ENCODE assay signal across 9 cellular contexts in the genomic region with DNA sequence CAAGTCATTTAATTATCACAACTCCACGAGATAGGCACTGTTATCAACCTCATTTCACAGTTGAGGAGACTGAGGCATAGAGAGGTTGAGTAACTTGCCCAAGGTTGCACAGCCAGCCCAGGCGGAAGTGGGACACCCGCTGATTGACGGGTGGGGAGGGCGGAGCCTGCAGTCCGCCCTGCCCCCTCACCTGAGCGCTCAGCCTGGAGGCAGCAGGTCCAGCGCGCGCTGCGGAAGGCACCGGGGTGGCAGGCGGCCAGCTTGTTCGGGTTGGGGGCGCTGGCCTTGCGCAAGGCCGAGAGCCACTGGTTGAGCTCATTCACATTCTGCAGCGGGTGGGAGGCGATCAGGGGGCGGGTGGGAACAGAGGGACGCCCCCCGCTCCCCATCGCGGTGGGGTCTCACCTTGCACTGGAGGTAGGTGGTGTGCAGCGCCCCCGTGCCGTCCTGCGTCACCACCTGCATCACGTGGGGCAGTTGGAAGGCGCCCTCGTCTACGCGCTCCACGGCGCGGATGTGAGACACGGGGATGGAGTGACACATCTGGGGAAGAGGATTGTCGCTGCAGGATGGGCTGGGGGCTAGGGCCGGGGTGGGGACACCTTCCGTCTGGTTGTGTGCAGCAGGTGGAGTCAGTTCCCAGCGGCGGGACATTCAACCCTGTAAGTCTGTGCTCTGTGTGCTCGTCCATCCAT. TPM values are rescaled to one million over a fixed set of nuclear protein-coding genes. Genes with fewer than 3 reads are reported as not detected.
A peak's percentile ranks its signal among the peaks of the same experiment; 100 is the strongest.
DNase-seq lines count a peak whose midpoint lies in the region; ATAC-seq and TF ChIP-seq lines count a peak whose summit lies in the region.
"Had no signal": no experiment of that assay in that cellular context is flagged by ENCODE, and none has a peak within 500 bp of the region (broad histone marks: within the 10 kb centered on the region; RNA-seq: fewer than 3 reads in every experiment).

No MANE protein-coding gene starts in this region.

- H3K27ac ChIP-seq in endodermal cell (ENCODE audit: low read depth, low read length), result no peak overlapping the region
- H3K27ac ChIP-seq: thoracic aorta had no signal

- no peaks in the 10 kb centered on the region for H3K36me3 Mint-ChIP-seq in endodermal cell (ENCODE audit: low read depth)

- no peak overlapping the region for H3K9ac ChIP-seq in endodermal cell (ENCODE audit: extremely low read depth, low read length, poor library complexity, severe bottlenecking)

- H3K9me3 Mint-ChIP-seq in endodermal cell, result no peaks in the 10 kb centered on the region

- H3K36me3 ChIP-seq in H7 (replicated peaks; ENCODE audit: control insufficient read depth, insufficient read depth, low read length) (no peaks in the 10 kb centered on the region; the same call in none of the 2 replicates), endodermal cell (ENCODE audit: control insufficient read depth, insufficient read depth, low read length) (no peaks in the 10 kb centered on the region), MG63 (no peaks in the 10 kb centered on the region)
- H3K36me3 ChIP-seq: thoracic aorta had no signal

- no peak for ATAC-seq in GM18502 (IDR thresholded peaks at IDR 0.05; ENCODE audit: poor library complexity, unreplicated experiment)
- no peak for ATAC-seq in HG03108 (IDR thresholded peaks at IDR 0.05; ENCODE audit: unreplicated experiment)
- ATAC-seq in Right ventricle myocardium superior (ENCODE audit: poor library complexity), result no peak

- no peaks in the 10 kb centered on the region for H3K9me3 ChIP-seq in endodermal cell (ENCODE audit: control insufficient read depth, low read length)
- no peaks in the 10 kb centered on the region for H3K9me3 ChIP-seq in MG63
- H3K9me3 ChIP-seq: thoracic aorta had no signal

- 7 to 13% methylated on average over 15 to 43 of the region's 43 CpGs for WGBS in endodermal cell (ENCODE audit: insufficient coverage in 1 of 2, insufficient read length in 1 of 2), 2 experiments

- no peaks in the 10 kb centered on the region for H3K4me1 Mint-ChIP-seq in endodermal cell

- H3K4me3 ChIP-seq in H7 (ENCODE audit: insufficient read depth, low read depth, low read length) (peak overlapping the region; percentile 50), endodermal cell (ENCODE audit: low read length) (peak overlapping the region; percentile 73), MG63 (no peak overlapping the region)
- H3K4me3 ChIP-seq: thoracic aorta had no signal

- TF ChIP-seq CTCF in endodermal cell (conservative IDR thresholded peaks at IDR 0.05), result peak; percentile 63

- no peaks in the 10 kb centered on the region for H3K4me1 ChIP-seq in endodermal cell (ENCODE audit: control insufficient read depth, insufficient read depth, low read length)

- peak overlapping the region; percentile 39 for H3K27ac Mint-ChIP-seq in endodermal cell

- intact Hi-C loops in Right ventricle myocardium superior (cut with DNase I), result no loop called here

- H3K27me3 ChIP-seq in H7 (ENCODE audit: control insufficient read depth, insufficient read depth, low read length), result peaks cover 1% of the 10 kb centered on the region; the same call in 1 of the 2 replicates
- H3K27me3 ChIP-seq in endodermal cell (ENCODE audit: control insufficient read depth, insufficient read depth, low read length, poor library complexity, severe bottlenecking), result peaks cover 7% of the 10 kb centered on the region
- no peaks in the 10 kb centered on the region for H3K27me3 ChIP-seq in MG63

- peaks cover 14% of the 10 kb centered on the region for H3K27me3 Mint-ChIP-seq in endodermal cell (ENCODE audit: insufficient read depth)

- H3K4me3 Mint-ChIP-seq in endodermal cell, result peak overlapping the region; percentile 63

- peak; percentile 97 for DNase-seq in H7
- DNase-seq in activated CD4-positive, alpha-beta T cell treated with anti-CD3 and anti-CD28 coated beads, Interleukin-2, amount 50 U/mL, for 24 hours (ENCODE audit: low read depth in 1 of 2, low spot score in 1 of 2), result peak; percentile 30 to 44
- peak; percentile 97 for DNase-seq in endodermal cell
- DNase-seq in stimulated activated CD4-positive, alpha-beta T cell treated with anti-CD3 and anti-CD28 coated beads, Interleukin-2, amount 100 ng/mL, for 4 hours (ENCODE audit: low read depth), result peak; percentile 59
- no peak for DNase-seq in MG63
- no peak for DNase-seq in Right ventricle myocardium superior

RNA-seq across cellular contexts. Expression of a gene that starts 31.7 kb away (rescaled TPM):
- total RNA-seq in H7 (2014; rRNA removed; shearing (Covaris generic)), result 4.4 and 4.5 TPM in 2 replicates
- total RNA-seq in endodermal cell (1 to 10 TPM in 1 of 2 donors, under 1 TPM in 1; 0.77 to 1.4 TPM), Right ventricle myocardium superior (not detected)
- 0.50 TPM for polyA plus RNA-seq in endodermal cell (2013, experiment 1 of 2)
- 0.25 TPM for polyA plus RNA-seq in endodermal cell (2013, experiment 2 of 2)
- total RNA-seq in MG63 (2014; rRNA removed; shearing (Covaris generic); ENCODE audit: low replicate concordance), result not detected in 2 replicates

RNA-seq across cellular contexts. Expression of a gene that starts 45.6 kb away (rescaled TPM):
- total RNA-seq in H7 (2014; rRNA removed; shearing (Covaris generic)), result 0.33 TPM in 1 of 2 replicates, not detected in the other
- not detected for total RNA-seq in endodermal cell
- polyA plus RNA-seq in endodermal cell (2013, experiment 1 of 2), result not detected
- polyA plus RNA-seq in endodermal cell (2013, experiment 2 of 2), result not detected
- total RNA-seq in MG63 (2014; rRNA removed; shearing (Covaris generic); ENCODE audit: low replicate concordance), result not detected in 2 replicates
- total RNA-seq in Right ventricle myocardium superior, result not detected
- total RNA-seq: thoracic aorta had no signal

RNA-seq across cellular contexts. Expression of a gene that starts 47.4 kb away (rescaled TPM):
- total RNA-seq in H7 (2014; rRNA removed; shearing (Covaris generic)), result 1.00 and 2.5 TPM in 2 replicates
- total RNA-seq in endodermal cell (1 to 10 TPM; 3.3 to 4.9 TPM), Right ventricle myocardium superior (1.6 TPM)
- 12.4 TPM for polyA plus RNA-seq in endodermal cell (2013, experiment 1 of 2)
- polyA plus RNA-seq in endodermal cell (2013, experiment 2 of 2), result 8.3 TPM
- total RNA-seq in MG63 (2014; rRNA removed; shearing (Covaris generic); ENCODE audit: low replicate concordance), result not detected in 2 replicates

Comparison
In these comparisons a context has a peak if more than half of its experiments do, and no peak if none do; other contexts are left out.
1. DNase-seq: peak in H7 (single experiment), activated CD4-positive, alpha-beta T cell treated with anti-CD3 and anti-CD28 coated beads, Interleukin-2, amount 50 U/mL, for 24 hours (2 of 2), endodermal cell (single experiment) and stimulated activated CD4-positive, alpha-beta T cell treated with anti-CD3 and anti-CD28 coated beads, Interleukin-2, amount 100 ng/mL, for 4 hours (single experiment); none in MG63 (single experiment) and Right ventricle myocardium superior (single experiment).